In the genomic region with DNA sequence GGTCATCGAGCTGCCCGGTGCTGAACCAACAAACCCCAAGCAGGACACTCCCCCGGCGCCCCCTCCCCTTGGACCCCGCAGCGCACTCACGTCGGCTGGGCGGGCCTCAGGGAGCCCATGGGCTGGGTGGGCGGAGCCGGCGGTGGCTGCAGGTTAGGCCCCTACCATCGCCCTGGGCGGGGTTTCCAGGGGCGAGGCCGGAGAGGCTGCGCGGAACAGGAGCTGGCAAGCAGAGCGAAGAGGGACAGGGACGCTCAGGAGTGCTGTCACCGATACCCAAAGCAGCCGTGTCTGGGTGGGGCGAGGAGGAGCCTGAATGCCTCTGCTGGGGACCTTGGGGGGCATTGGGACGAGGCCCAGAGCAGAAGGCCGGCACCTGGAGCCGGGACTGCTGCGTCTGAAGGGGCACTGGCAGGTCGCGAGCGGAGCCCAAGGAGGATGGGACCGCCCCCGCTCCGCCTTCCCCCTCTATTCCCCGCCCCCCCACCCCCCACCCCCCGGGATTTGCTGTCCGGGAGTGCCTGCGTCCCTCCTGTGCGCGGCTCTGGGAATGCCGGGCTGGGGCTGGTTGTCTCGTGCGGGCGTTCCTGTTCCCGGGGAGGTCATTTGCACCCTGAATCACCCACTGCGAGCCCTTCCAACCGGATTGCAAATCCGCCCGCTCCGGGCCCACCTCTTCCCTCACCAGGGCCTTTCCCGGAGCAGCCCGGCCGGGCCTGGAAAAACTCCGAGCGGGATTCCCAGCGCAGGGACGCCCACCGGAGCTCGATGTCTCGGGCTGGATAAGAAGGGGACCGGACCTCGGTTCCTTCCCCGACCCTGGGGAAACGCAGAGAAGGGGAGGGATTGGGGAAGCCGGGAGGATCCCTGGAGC, we compare ENCODE assay signal across 8 cellular contexts. TPM values are rescaled to one million over a fixed set of nuclear protein-coding genes. Genes with fewer than 3 reads are reported as not detected.
DNase-seq lines count a peak whose midpoint lies in the region; ATAC-seq and TF ChIP-seq lines count a peak whose summit lies in the region.

No MANE protein-coding gene starts in this region.

- ATAC-seq in HG02840 (IDR thresholded peaks at IDR 0.05; ENCODE audit: low FRiP score, unreplicated experiment) (peak; percentile 49), left lobe of liver (peak; percentile 52)
- ATAC-seq in activated CD4-positive, CD25-positive, alpha-beta regulatory T cell treated with anti-CD3 and anti-CD28 coated beads, Interleukin-2, amount 50 U/mL, for 24 hours: peak; percentile 68 to 70

- DNase-seq in GM12865 (ENCODE audit: low read depth) (peak; percentile 87), NCI-H2227 (lab: John Stamatoyannopoulos, UW; ENCODE audit: unreplicated experiment) (peak; percentile 87), cerebellum (ENCODE audit: low spot score) (peak; percentile 23), left lobe of liver (ENCODE audit: low spot score) (no peak), putamen (ENCODE audit: low spot score) (no peak)
- DNase-seq in stimulated activated CD4-positive, alpha-beta T cell treated with anti-CD3 and anti-CD28 coated beads, TNF-alpha, amount 100 ng/mL, for 1 hour (ENCODE audit: low read depth in 3 of 3, low spot score in 1 of 3): peak; percentile 44 to 50 (median 48)

- TF ChIP-seq CTCF in GM12865 (IDR thresholded peaks at IDR 0.05; ENCODE audit: insufficient read depth, low read depth, low read length, missing control alignments): no peak

- H3K4me3 ChIP-seq in GM12865 (ENCODE audit: low read depth, low read length): peak overlapping the region; percentile 83

RNA-seq across cellular contexts. Expression of a gene that starts 0.9 kb away (rescaled TPM):
- total RNA-seq in cerebellum: 4.9 TPM
- 6.5 TPM for total RNA-seq in left lobe of liver

RNA-seq across cellular contexts. Expression of a gene that starts 58.8 kb away (rescaled TPM):
- 24.7 TPM for total RNA-seq in cerebellum
- 23.7 TPM for total RNA-seq in left lobe of liver

Comparison
In these comparisons a context has a peak if more than half of its experiments do, and no peak if none do; other contexts are left out.
1. DNase-seq: peak in GM12865 (single experiment), NCI-H2227 (single experiment), cerebellum (single experiment) and stimulated activated CD4-positive, alpha-beta T cell treated with anti-CD3 and anti-CD28 coated beads, TNF-alpha, amount 100 ng/mL, for 1 hour (3 of 3); none in left lobe of liver (single experiment) and putamen (single experiment).
2. Peak in every context shown above with its lines, with median percentiles within 50 percentile points of each other: ATAC-seq.